In genomic region chr2:189798312-189799029, GRCh38 we compare ENCODE assay signal across 8 cellular contexts. TPM values are rescaled to one million over a fixed set of nuclear protein-coding genes. Genes with fewer than 3 reads are reported as not detected.
DNase-seq lines count a peak whose midpoint lies in the region; ATAC-seq, FAIRE-seq and TF ChIP-seq lines count a peak whose summit lies in the region.

No MANE protein-coding gene starts in this region.

- peak; percentile 63 for DNase-seq in EL
- DNase-seq in HTR-8/SVneo (ENCODE audit: insufficient read length, low spot score), result peak; percentile 40
- peak in 1 of 2 donors; percentile 69 for DNase-seq in cardiac muscle cell (ENCODE audit: low read depth in 1 of 2, low spot score in 1 of 2)
- no peak for DNase-seq in upper lobe of right lung
- DNase-seq in activated effector memory CD4-positive, alpha-beta T cell treated with Interleukin-2 at 50 U/mL for 16 hours, result no peak
- no peak for DNase-seq in aorta

- ATAC-seq in GM19463 (IDR thresholded peaks at IDR 0.05; ENCODE audit: unreplicated experiment) (peak; percentile 79), upper lobe of right lung (peak; percentile 61), aorta (ENCODE audit: low FRiP score) (no peak)

- H3K9me3 ChIP-seq in cardiac muscle cell (ENCODE audit: low read depth) (no peaks in the 10 kb centered on the region), upper lobe of right lung (no peaks in the 10 kb centered on the region), aorta (ENCODE audit: control insufficient read depth, low read length) (no peaks in the 10 kb centered on the region)

- WGBS in aorta, 2 donors, result 61 to 62% methylated on average over 4 of the region's 4 CpGs

- H3K4me3 ChIP-seq in cardiac muscle cell (no peak overlapping the region), upper lobe of right lung (no peak overlapping the region), aorta (ENCODE audit: low read length in 2 of 2) (no peak overlapping the region)

- intact Hi-C loops in upper lobe of right lung (cut with DNase I), result no loop called here
- intact Hi-C loops in aorta (cut with DNase I), result no loop called here

- H3K36me3 ChIP-seq in cardiac muscle cell, result peaks cover 8% of the 10 kb centered on the region
- H3K36me3 ChIP-seq in upper lobe of right lung, result peaks cover 27% of the 10 kb centered on the region
- H3K36me3 ChIP-seq in aorta (ENCODE audit: control insufficient read depth in 1 of 2, insufficient read depth in 2 of 2, low read length in 1 of 2), result peaks cover 0 to 2% of the 10 kb centered on the region in 2 donors

- H3K27ac ChIP-seq in cardiac muscle cell, result peak overlapping the region; percentile 18
- H3K27ac ChIP-seq in upper lobe of right lung, result no peak overlapping the region
- no peak overlapping the region for H3K27ac ChIP-seq in aorta (ENCODE audit: low read depth in 1 of 2, low read length in 2 of 2)

- H3K27me3 ChIP-seq in cardiac muscle cell (no peaks in the 10 kb centered on the region), upper lobe of right lung (no peaks in the 10 kb centered on the region), aorta (ENCODE audit: control insufficient read depth in 1 of 2, insufficient read depth in 2 of 2, low read length in 1 of 2) (no peaks in the 10 kb centered on the region)

- FAIRE-seq in HTR-8/SVneo (lab: Jason Lieb, UNC) (no peak), TTC549 (lab: Jason Lieb, UNC) (peak; percentile 86)

- H3K4me1 ChIP-seq in cardiac muscle cell (ENCODE audit: low read depth) (peaks cover 7% of the 10 kb centered on the region), upper lobe of right lung (no peaks in the 10 kb centered on the region), aorta (ENCODE audit: control insufficient read depth in 1 of 2, insufficient read depth in 2 of 2, low read length in 2 of 2) (no peaks in the 10 kb centered on the region)

- peak; percentile 49 for TF ChIP-seq CTCF in cardiac muscle cell (IDR thresholded peaks at IDR 0.05; ENCODE audit: low read depth, low read length)
- TF ChIP-seq CTCF in upper lobe of right lung (IDR thresholded peaks at IDR 0.05), result peak; percentile 36

RNA-seq across cellular contexts. Expression of gene PMS1, which starts 14.2 kb away (rescaled TPM):
- 16.5 and 16.9 TPM in 2 replicates for total RNA-seq in cardiac muscle cell
- 23.6 and 42.0 TPM in 2 replicates for polyA plus RNA-seq in cardiac muscle cell
- total RNA-seq in upper lobe of right lung, result 17.4 TPM
- 10 to 100 TPM; 17.4 to 33.3 TPM for total RNA-seq in aorta
- polyA plus RNA-seq in aorta, result 10 to 100 TPM; 10.4 to 13.3 TPM

RNA-seq across cellular contexts. Expression of gene ORMDL1, which starts 14.3 kb away (rescaled TPM):
- 86.0 and 96.1 TPM in 2 replicates for total RNA-seq in cardiac muscle cell
- 133 and 138 TPM in 2 replicates for polyA plus RNA-seq in cardiac muscle cell
- total RNA-seq in upper lobe of right lung, result 65.0 TPM
- total RNA-seq in aorta, result 10 to 100 TPM; 52.4 to 63.4 TPM
- polyA plus RNA-seq in aorta, result 100 to 1,000 TPM in 1 of 2 donors, 10 to 100 TPM in 1; 46.0 to 121 TPM

RNA-seq across cellular contexts. Expression of gene OSGEPL1, which starts 35.9 kb away (rescaled TPM):
- total RNA-seq in cardiac muscle cell (6.9 and 12.5 TPM in 2 replicates), upper lobe of right lung (6.7 TPM), aorta (1 to 10 TPM; 3.2 to 7.6 TPM)
- polyA plus RNA-seq in cardiac muscle cell (19.0 and 26.0 TPM in 2 replicates), aorta (1 to 10 TPM; 2.9 to 3.5 TPM)

Comparison
In these comparisons a context has a peak if more than half of its experiments do, and no peak if none do; other contexts are left out.
1. DNase-seq: peak in EL (single experiment) and HTR-8/SVneo (single experiment); none in upper lobe of right lung (single experiment), activated effector memory CD4-positive, alpha-beta T cell treated with Interleukin-2 at 50 U/mL for 16 hours (single experiment) and aorta (0 of 2).